Comparison of ENCODE assay signal across 23 cellular contexts in the genomic region with DNA sequence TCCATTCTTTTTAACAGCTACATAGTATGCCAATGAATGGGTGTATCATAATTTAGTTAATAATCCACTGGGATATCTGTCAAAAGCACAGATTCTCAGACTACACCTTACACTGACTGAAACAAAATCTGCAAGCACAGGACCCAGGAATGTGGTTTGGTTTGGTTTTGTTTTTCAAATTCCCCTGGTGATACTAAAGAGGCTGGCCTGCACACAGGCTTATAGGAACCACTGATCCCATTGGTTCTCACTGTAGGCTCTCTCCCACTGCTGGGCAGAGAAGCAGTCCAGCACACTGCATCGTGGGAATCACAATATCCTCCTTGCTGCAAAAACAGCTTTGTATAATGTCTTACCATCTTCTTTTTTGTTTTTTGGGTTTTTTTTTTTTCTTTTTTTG.
DNase-seq lines count a peak whose midpoint lies in the region; ATAC-seq, FAIRE-seq and TF ChIP-seq lines count a peak whose summit lies in the region.
"Had no signal": no experiment of that assay in that cellular context is flagged by ENCODE, and none has a peak within 500 bp of the region (broad histone marks: within the 10 kb centered on the region; RNA-seq: fewer than 3 reads in every experiment).

No MANE protein-coding gene starts in this region.

- no peak for TF ChIP-seq CTCF in GM23338 (conservative IDR thresholded peaks at IDR 0.05; ENCODE audit: low read depth in 2 of 2)
- TF ChIP-seq CTCF in MM.1S (IDR thresholded peaks at IDR 0.05; ENCODE audit: low read length), result no peak
- TF ChIP-seq CTCF in K562 (IDR thresholded peaks at IDR 0.05 in 2 of 3, conservative IDR thresholded peaks at IDR 0.05 in 1 of 3; ENCODE audit: insufficient read depth in 2 of 3, low read depth in 1 of 3, low read length in 3 of 3), result no peak
- no peak for TF ChIP-seq CTCF in mammary epithelial cell (conservative IDR thresholded peaks at IDR 0.05 in 1 of 2, IDR thresholded peaks at IDR 0.05 in 1 of 2; ENCODE audit: extremely low read depth in 1 of 2, insufficient read depth in 1 of 2, low read depth in 1 of 2, low read length in 2 of 2)
- no peak for TF ChIP-seq CTCF in PC-9 (conservative IDR thresholded peaks at IDR 0.05)

- H3K36me3 ChIP-seq in GM23338 (ENCODE audit: insufficient read depth) (no peaks in the 10 kb centered on the region), MM.1S (replicated peaks; ENCODE audit: insufficient read depth, low read length) (no peaks in the 10 kb centered on the region), K562 (ENCODE audit: control insufficient read depth, insufficient read depth, low read length) (no peaks in the 10 kb centered on the region), mammary epithelial cell (ENCODE audit: insufficient read depth, low read length) (no peaks in the 10 kb centered on the region), PC-9 (ENCODE audit: low read depth) (no peaks in the 10 kb centered on the region)
- H3K36me3 ChIP-seq: BLaER1 treated with 17β-estradiol and CSF1 and Interleukin-3, amounts not matched to agents 10 nM and 100 nM had no signal

- H3K4me1 Mint-ChIP-seq in GM23338, result no peaks in the 10 kb centered on the region; the same call in 2 of the 3 replicates
- H3K4me1 Mint-ChIP-seq: B cell; CD4-positive, CD25-positive, alpha-beta regulatory T cell; CD8-positive, alpha-beta memory T cell had no signal

- CTCF ChIA-PET in K562 (lab: Yijun Ruan, JAX; ENCODE audit: low intra/inter-chr PET ratio) (no interaction called here), mammary epithelial cell (lab: Charles Lee; ENCODE audit: low non-redundant PET) (no interaction called here), PC-9 (lab: Charles Lee) (no interaction called here)

- H3K9me2 ChIP-seq in GM23338 (ENCODE audit: insufficient read depth) (no peaks in the 10 kb centered on the region), MM.1S (replicated peaks; ENCODE audit: insufficient read depth, low read length) (no peaks in the 10 kb centered on the region), PC-9 (ENCODE audit: insufficient read depth) (no peaks in the 10 kb centered on the region)

- H3K27me3 ChIP-seq in GM23338 (ENCODE audit: insufficient read depth) (no peaks in the 10 kb centered on the region), MM.1S (replicated peaks; ENCODE audit: insufficient read depth, low read length) (no peaks in the 10 kb centered on the region), K562 (ENCODE audit: control insufficient read depth in 2 of 2, insufficient read depth in 2 of 2, low read length in 2 of 2) (peaks cover 4 to 22% of the 10 kb centered on the region in 2 experiments; a peak in 4 of 5 replicates), mammary epithelial cell (ENCODE audit: insufficient read depth, low read length) (peaks cover 3% of the 10 kb centered on the region), PC-9 (ENCODE audit: insufficient read depth, low read depth) (0 out of 2 replicates have a peak, but pooled peaks cover 5% of the 10 kb centered on the region)
- H3K27me3 ChIP-seq: BLaER1 treated with 17β-estradiol and CSF1 and Interleukin-3, amounts not matched to agents 10 nM and 100 nM had no signal

- no peak overlapping the region for H3K27ac ChIP-seq in GM23338 (ENCODE audit: low read depth)
- peak overlapping the region; percentile 43; the same call in 1 of the 2 replicates for H3K27ac ChIP-seq in MM.1S (ENCODE audit: low read length)
- H3K27ac ChIP-seq in K562 (ENCODE audit: extremely low read depth, low read depth, low read length), result no peak overlapping the region
- H3K27ac ChIP-seq in mammary epithelial cell (ENCODE audit: insufficient read depth, low read depth, low read length), result no peak overlapping the region
- no peak overlapping the region for H3K27ac ChIP-seq in PC-9
- H3K27ac ChIP-seq: BLaER1 treated with 17β-estradiol and CSF1 and Interleukin-3, amounts not matched to agents 10 nM and 100 nM had no signal

- no peaks in the 10 kb centered on the region for H3K9me3 Mint-ChIP-seq in GM23338
- H3K9me3 Mint-ChIP-seq: CD8-positive, alpha-beta memory T cell; HFFc6 had no signal

- FAIRE-seq in K562 (lab: Jason Lieb, UNC), result peak; percentile 32
- FAIRE-seq: G401.6, GM12892, GM18507 had no signal

- H4K20me1 ChIP-seq in GM23338 (replicated peaks; ENCODE audit: insufficient read depth) (no peaks in the 10 kb centered on the region), MM.1S (ENCODE audit: insufficient read depth, low read length) (no peaks in the 10 kb centered on the region), K562 (replicated peaks; ENCODE audit: control insufficient read depth, insufficient read depth, low read length) (no peaks in the 10 kb centered on the region), mammary epithelial cell (ENCODE audit: insufficient read depth, low read length) (no peaks in the 10 kb centered on the region), PC-9 (ENCODE audit: insufficient read depth) (no peaks in the 10 kb centered on the region)
- H4K20me1 ChIP-seq: BLaER1 treated with 17β-estradiol and CSF1 and Interleukin-3, amounts not matched to agents 10 nM and 100 nM had no signal

- H3K9me3 ChIP-seq in MM.1S (replicated peaks; ENCODE audit: insufficient read depth, low read length), result no peaks in the 10 kb centered on the region
- no peaks in the 10 kb centered on the region for H3K9me3 ChIP-seq in K562 (replicated peaks; ENCODE audit: control insufficient read depth, insufficient read depth, low read depth, low read length)
- H3K9me3 ChIP-seq in mammary epithelial cell (replicated peaks; ENCODE audit: insufficient read depth, low read length), result no peaks in the 10 kb centered on the region
- no peaks in the 10 kb centered on the region for H3K9me3 ChIP-seq in PC-9 (ENCODE audit: insufficient read depth, low read depth)
- H3K9me3 ChIP-seq: BLaER1 treated with 17β-estradiol and CSF1 and Interleukin-3, amounts not matched to agents 10 nM and 100 nM had no signal

- no peak for TF ChIP-seq EP300 in K562 (IDR thresholded peaks at IDR 0.05; ENCODE audit: low read length)

- no peak for TF ChIP-seq POLR2A in K562 (conservative IDR thresholded peaks at IDR 0.05)

- ATAC-seq in GM23338 (peak; percentile 59), K562 (no peak), HG03135 (IDR thresholded peaks at IDR 0.05; ENCODE audit: unreplicated experiment) (no peak), GM19351 (IDR thresholded peaks at IDR 0.05; ENCODE audit: unreplicated experiment) (no peak)

- in situ Hi-C loops in K562 (cut with MboI) (no loop called here), mammary epithelial cell (cut with MboI; ENCODE audit: low sequenced_read_pairs in 2 of 2) (loop anchor here in 1 of 2 donors (10.0 kb wide), 1 partner anchor 100 kb away; no protein-coding TSS in a partner anchor)

- intact Hi-C loops in K562 (cut with micrococcal nuclease), result no loop called here
- intact Hi-C loops in mammary epithelial cell (cut with micrococcal nuclease), result no loop called here
- intact Hi-C loops in PC-9 (cut with micrococcal nuclease; ENCODE audit: unreplicated experiment), result no loop called here

- H3K4me3 Mint-ChIP-seq in GM23338, result no peak overlapping the region
- H3K4me3 Mint-ChIP-seq: B cell; CD4-positive, CD25-positive, alpha-beta regulatory T cell; HFFc6 had no signal

- BruUV-seq in K562 (replicated peaks; lab: Mats Ljungman, UMichigan), result no TSS peak
- BruUV-seq in mammary epithelial cell (replicated peaks; lab: Mats Ljungman, UMichigan), result no TSS peak
- no TSS peak for BruUV-seq in PC-9 (replicated peaks; lab: Mats Ljungman, UMichigan)

- H3K4me3 ChIP-seq in GM23338 (no peak overlapping the region), MM.1S (ENCODE audit: low read length) (no peak overlapping the region), K562 (no peak overlapping the region), mammary epithelial cell (replicated peaks in 1 of 3; ENCODE audit: insufficient read depth in 1 of 3, low read depth in 2 of 3, low read length in 3 of 3) (no peak overlapping the region), PC-9 (no peak overlapping the region)
- H3K4me3 ChIP-seq: BLaER1 treated with 17β-estradiol and CSF1 and Interleukin-3, amounts not matched to agents 10 nM and 100 nM had no signal

- H2AFZ ChIP-seq in GM23338, result no peak overlapping the region
- H2AFZ ChIP-seq in MM.1S (ENCODE audit: low read length), result no peak overlapping the region
- H2AFZ ChIP-seq in K562 (ENCODE audit: low read depth, low read length), result no peak overlapping the region
- H2AFZ ChIP-seq in mammary epithelial cell (ENCODE audit: low read depth, low read length), result no peak overlapping the region
- H2AFZ ChIP-seq in PC-9, result no peak overlapping the region

- no peak overlapping the region for H3K4me2 ChIP-seq in GM23338
- peak overlapping the region; percentile 24; the same call in 1 of the 2 replicates for H3K4me2 ChIP-seq in MM.1S (ENCODE audit: low read depth, low read length)
- no peak overlapping the region for H3K4me2 ChIP-seq in K562 (ENCODE audit: insufficient read depth, low read length)
- H3K4me2 ChIP-seq in mammary epithelial cell (ENCODE audit: insufficient read depth, low read depth, low read length), result no peak overlapping the region
- no peak overlapping the region for H3K4me2 ChIP-seq in PC-9
- H3K4me2 ChIP-seq: BLaER1 treated with 17β-estradiol and CSF1 and Interleukin-3, amounts not matched to agents 10 nM and 100 nM had no signal

- no peaks in the 10 kb centered on the region for H3K79me2 ChIP-seq in GM23338 (replicated peaks; ENCODE audit: insufficient read depth)
- H3K79me2 ChIP-seq in MM.1S (ENCODE audit: low read length), result no peaks in the 10 kb centered on the region
- H3K79me2 ChIP-seq in K562 (ENCODE audit: control insufficient read depth, insufficient read depth, low read length), result no peaks in the 10 kb centered on the region
- no peaks in the 10 kb centered on the region for H3K79me2 ChIP-seq in mammary epithelial cell (ENCODE audit: insufficient read depth, low read length)
- H3K79me2 ChIP-seq in PC-9 (ENCODE audit: low read depth), result no peaks in the 10 kb centered on the region

- dilution Hi-C loops in mammary epithelial cell (cut with HindIII; ENCODE audit: low sequenced_read_pairs), result no loop called here

- TF ChIP-seq RAD21 in K562 (CRISPR knock-in tag; conservative IDR thresholded peaks at IDR 0.05 in 1 of 2, IDR thresholded peaks at IDR 0.05 in 1 of 2), result no peak

- H3F3A ChIP-seq in GM23338 (replicated peaks; ENCODE audit: low read depth), result no peaks in the 10 kb centered on the region
- peaks cover 34% of the 10 kb centered on the region for H3F3A ChIP-seq in MM.1S (ENCODE audit: insufficient read depth, low read length)
- H3F3A ChIP-seq in PC-9 (ENCODE audit: insufficient read depth, low read depth), result no peaks in the 10 kb centered on the region

- peak; percentile 3 for DNase-seq in ELF-1 (ENCODE audit: low read depth, low spot score)
- no peak for DNase-seq in GM23338 (ENCODE audit: low spot score)
- DNase-seq in MM.1S, result peak; percentile 51
- no peak for DNase-seq in K562 (ENCODE audit: extremely low read depth in 1 of 4, low spot score in 3 of 4)
- no peak for DNase-seq in mammary epithelial cell
- DNase-seq in PC-9, result no peak
- DNase-seq: CD4-positive, CD25-positive, alpha-beta regulatory T cell; CD8-positive, alpha-beta memory T cell; COR-L47; DMS 273 treated with DMSO at 0.1 percent for 48 hours; DMS53; DND-41; EL; HCEC 1CT; HFFc6; Karpas-422 had no signal

- no peak overlapping the region; the same call in 1 of the 2 replicates for H3K27ac Mint-ChIP-seq in GM23338
- H3K27ac Mint-ChIP-seq: B cell; CD4-positive, CD25-positive, alpha-beta regulatory T cell; CD8-positive, alpha-beta memory T cell; HFFc6 had no signal

- no peak overlapping the region for H3K9ac ChIP-seq in MM.1S (ENCODE audit: low read length)
- H3K9ac ChIP-seq in K562 (ENCODE audit: insufficient read depth in 1 of 2, low read depth in 2 of 2, low read length in 2 of 2), result no peak overlapping the region
- H3K9ac ChIP-seq in mammary epithelial cell (ENCODE audit: insufficient read depth, low read length), result no peak overlapping the region
- H3K9ac ChIP-seq: BLaER1 treated with 17β-estradiol and CSF1 and Interleukin-3, amounts not matched to agents 10 nM and 100 nM had no signal

- POLR2A ChIA-PET in K562 (lab: Yijun Ruan, JAX), result interaction anchor here (8.7 kb wide), 1 partner anchor 11 kb away, joined by 303 read pairs; no protein-coding TSS in a partner anchor
- POLR2A ChIA-PET in PC-9 (lab: Charles Lee; ENCODE audit: unreplicated experiment), result no interaction called here

- H3K27me3 Mint-ChIP-seq in GM23338 (ENCODE audit: insufficient read depth, low read depth, poor library complexity), result peaks cover 3% of the 10 kb centered on the region
- H3K27me3 Mint-ChIP-seq: B cell had no signal

- no peaks in the 10 kb centered on the region for H3K4me1 ChIP-seq in GM23338 (ENCODE audit: insufficient read depth)
- H3K4me1 ChIP-seq in MM.1S (ENCODE audit: low read length), result peaks cover 61% of the 10 kb centered on the region
- no peaks in the 10 kb centered on the region for H3K4me1 ChIP-seq in K562 (replicated peaks in 1 of 2; ENCODE audit: control insufficient read depth in 2 of 2, insufficient read depth in 2 of 2, low read length in 2 of 2)
- no peaks in the 10 kb centered on the region for H3K4me1 ChIP-seq in mammary epithelial cell (ENCODE audit: insufficient read depth, low read length)
- H3K4me1 ChIP-seq in PC-9 (replicated peaks; ENCODE audit: insufficient read depth), result no peaks in the 10 kb centered on the region

- H3K36me3 Mint-ChIP-seq in GM23338 (ENCODE audit: low read depth), result no peaks in the 10 kb centered on the region
- H3K36me3 Mint-ChIP-seq: CD4-positive, CD25-positive, alpha-beta regulatory T cell; CD8-positive, alpha-beta memory T cell had no signal

- 0% methylated on average over 1 of the region's 1 CpG for WGBS in K562 (ENCODE audit: insufficient coverage, low coverage, missing lambda C conversion rate)
- WGBS in mammary epithelial cell (ENCODE audit: low coverage, missing lambda C conversion rate), result 73% methylated on average over 1 of the region's 1 CpG

- H3K9me1 ChIP-seq in K562 (ENCODE audit: control insufficient read depth, insufficient read depth, low read length), result no peaks in the 10 kb centered on the region

Comparison
In these comparisons a context has a peak if more than half of its experiments do, and no peak if none do; other contexts are left out.
1. DNase-seq: peak in ELF-1 (single experiment) and MM.1S (single experiment); none in GM23338 (single experiment), K562 (0 of 4), mammary epithelial cell (single experiment) and PC-9 (0 of 2).